Comparison of ENCODE assay signal across 2 cellular contexts in the genomic region with DNA sequence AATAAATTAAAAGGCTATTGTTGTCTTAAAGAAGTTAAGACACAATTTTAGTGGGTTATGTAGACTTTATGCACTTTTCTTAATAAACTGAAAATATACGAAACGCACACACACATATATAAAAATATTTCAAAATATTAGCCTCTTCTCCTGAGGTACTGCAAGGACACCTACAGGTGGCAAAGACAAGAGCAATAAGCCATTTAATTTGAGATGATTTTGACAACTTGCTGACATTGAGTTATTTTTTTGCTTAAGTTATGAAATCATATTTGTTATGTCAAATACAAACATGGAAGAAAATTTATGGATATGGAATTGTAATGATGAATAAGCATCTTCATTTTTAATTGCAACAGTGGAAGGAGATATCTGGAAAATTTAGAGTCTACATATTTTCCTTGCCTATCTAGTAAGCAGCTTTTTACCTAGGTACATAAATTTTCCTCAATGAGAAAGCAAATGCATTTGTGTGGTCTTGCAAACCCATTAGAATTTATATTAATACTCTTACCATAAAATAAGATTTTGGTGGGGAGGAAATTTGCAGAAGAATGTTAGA.
TF ChIP-seq lines count a peak whose summit lies in the region.

No MANE protein-coding gene starts in this region.

TF ChIP-seq in HCT116, 20 proteins besides CTCF, POLR2A, EP300 and RAD21 (continued from another document):
- TF ChIP-seq, protein P1, sequence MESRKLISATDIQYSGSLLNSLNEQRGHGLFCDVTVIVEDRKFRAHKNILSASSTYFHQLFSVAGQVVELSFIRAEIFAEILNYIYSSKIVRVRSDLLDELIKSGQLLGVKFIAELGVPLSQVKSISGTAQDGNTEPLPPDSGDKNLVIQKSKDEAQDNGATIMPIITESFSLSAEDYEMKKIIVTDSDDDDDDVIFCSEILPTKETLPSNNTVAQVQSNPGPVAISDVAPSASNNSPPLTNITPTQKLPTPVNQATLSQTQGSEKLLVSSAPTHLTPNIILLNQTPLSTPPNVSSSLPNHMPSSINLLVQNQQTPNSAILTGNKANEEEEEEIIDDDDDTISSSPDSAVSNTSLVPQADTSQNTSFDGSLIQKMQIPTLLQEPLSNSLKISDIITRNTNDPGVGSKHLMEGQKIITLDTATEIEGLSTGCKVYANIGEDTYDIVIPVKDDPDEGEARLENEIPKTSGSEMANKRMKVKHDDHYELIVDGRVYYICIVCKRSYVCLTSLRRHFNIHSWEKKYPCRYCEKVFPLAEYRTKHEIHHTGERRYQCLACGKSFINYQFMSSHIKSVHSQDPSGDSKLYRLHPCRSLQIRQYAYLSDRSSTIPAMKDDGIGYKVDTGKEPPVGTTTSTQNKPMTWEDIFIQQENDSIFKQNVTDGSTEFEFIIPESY (IDR thresholded peaks at IDR 0.05; ENCODE audit: extremely low read depth, insufficient replicate concordance, low read length), result no peak
- TF ChIP-seq, protein P2, sequence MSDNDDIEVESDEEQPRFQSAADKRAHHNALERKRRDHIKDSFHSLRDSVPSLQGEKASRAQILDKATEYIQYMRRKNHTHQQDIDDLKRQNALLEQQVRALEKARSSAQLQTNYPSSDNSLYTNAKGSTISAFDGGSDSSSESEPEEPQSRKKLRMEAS (IDR thresholded peaks at IDR 0.05), result no peak
- TF ChIP-seq ZFX (IDR thresholded peaks at IDR 0.05), result no peak
- no peak for TF ChIP-seq CBX3 (IDR thresholded peaks at IDR 0.05; ENCODE audit: low read depth)
- TF ChIP-seq JUND (IDR thresholded peaks at IDR 0.05), result no peak
- TF ChIP-seq SRF (IDR thresholded peaks at IDR 0.05; ENCODE audit: low read depth), result no peak
- no peak for TF ChIP-seq CEBPB (IDR thresholded peaks at IDR 0.05; ENCODE audit: low read depth)
TF ChIP-seq in HCT116: peak in this region for 0.

TF ChIP-seq in neural cell, 6 proteins besides CTCF, POLR2A, EP300 and RAD21 (continued from another document):
- TF ChIP-seq, protein P3, sequence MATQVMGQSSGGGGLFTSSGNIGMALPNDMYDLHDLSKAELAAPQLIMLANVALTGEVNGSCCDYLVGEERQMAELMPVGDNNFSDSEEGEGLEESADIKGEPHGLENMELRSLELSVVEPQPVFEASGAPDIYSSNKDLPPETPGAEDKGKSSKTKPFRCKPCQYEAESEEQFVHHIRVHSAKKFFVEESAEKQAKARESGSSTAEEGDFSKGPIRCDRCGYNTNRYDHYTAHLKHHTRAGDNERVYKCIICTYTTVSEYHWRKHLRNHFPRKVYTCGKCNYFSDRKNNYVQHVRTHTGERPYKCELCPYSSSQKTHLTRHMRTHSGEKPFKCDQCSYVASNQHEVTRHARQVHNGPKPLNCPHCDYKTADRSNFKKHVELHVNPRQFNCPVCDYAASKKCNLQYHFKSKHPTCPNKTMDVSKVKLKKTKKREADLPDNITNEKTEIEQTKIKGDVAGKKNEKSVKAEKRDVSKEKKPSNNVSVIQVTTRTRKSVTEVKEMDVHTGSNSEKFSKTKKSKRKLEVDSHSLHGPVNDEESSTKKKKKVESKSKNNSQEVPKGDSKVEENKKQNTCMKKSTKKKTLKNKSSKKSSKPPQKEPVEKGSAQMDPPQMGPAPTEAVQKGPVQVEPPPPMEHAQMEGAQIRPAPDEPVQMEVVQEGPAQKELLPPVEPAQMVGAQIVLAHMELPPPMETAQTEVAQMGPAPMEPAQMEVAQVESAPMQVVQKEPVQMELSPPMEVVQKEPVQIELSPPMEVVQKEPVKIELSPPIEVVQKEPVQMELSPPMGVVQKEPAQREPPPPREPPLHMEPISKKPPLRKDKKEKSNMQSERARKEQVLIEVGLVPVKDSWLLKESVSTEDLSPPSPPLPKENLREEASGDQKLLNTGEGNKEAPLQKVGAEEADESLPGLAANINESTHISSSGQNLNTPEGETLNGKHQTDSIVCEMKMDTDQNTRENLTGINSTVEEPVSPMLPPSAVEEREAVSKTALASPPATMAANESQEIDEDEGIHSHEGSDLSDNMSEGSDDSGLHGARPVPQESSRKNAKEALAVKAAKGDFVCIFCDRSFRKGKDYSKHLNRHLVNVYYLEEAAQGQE (IDR thresholded peaks at IDR 0.05; ENCODE audit: borderline replicate concordance), result no peak
- no peak for TF ChIP-seq TAF1 (IDR thresholded peaks at IDR 0.05; ENCODE audit: low read depth)
